ENCODE assay signal across 12 cellular contexts in the genomic region with DNA sequence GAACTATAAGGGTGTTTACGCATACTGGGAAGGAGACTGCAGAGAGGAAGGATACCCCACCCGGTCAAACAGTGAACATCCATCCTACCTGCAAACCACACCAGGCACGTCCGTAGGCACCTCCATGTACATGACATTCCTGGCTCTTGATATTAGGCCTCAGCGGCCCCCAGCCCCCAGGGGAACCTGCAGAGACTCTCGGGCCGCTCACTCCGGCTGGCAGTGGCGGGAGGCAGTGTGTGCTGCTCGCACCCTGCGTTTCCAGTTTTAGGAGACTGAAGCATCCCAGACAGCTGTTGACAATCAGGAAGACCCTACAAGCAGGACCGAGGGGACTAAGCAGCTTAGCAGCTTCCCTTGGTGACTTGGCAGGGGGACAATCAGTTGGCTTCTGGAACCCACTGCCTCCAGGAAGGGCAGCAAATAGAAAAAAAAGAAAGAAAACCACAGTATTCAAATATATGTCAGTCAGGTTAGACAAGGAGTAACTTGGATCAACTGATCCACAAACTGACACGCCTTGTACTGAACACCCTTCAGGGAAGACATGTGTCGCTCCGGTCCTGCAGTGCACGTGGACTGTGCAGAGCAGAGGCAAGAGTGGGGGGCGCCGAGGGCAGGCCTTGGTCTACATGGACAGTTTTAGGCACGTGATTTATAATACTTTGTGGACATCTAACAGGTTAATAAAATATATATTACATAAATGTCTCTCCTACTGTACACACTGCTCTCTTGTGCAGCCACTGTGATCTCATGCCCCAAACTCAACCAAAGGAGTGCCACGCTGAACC. TPM values are rescaled to one million over a fixed set of nuclear protein-coding genes. Genes with fewer than 3 reads are reported as not detected.
"Had no signal": no experiment of that assay in that cellular context is flagged by ENCODE, and none has a peak within 500 bp of the region (broad histone marks: within the 10 kb centered on the region; RNA-seq: fewer than 3 reads in every experiment).

No MANE protein-coding gene starts in this region.

- H3K27ac Mint-ChIP-seq: T-helper 1 cell treated with Interleukin-12 subunit alpha and Interleukin-12 subunit beta and Interleukin-4 antibody, amounts not matched to agents 30 μg/mL and 1 μg/mL, for 36 hours had no signal

- H3K9me3 ChIP-seq: ascending aorta, heart left ventricle, tibial nerve had no signal

- DNase-seq: activated CD4-positive, alpha-beta T cell treated with anti-CD3 and anti-CD28 coated beads, Interleukin-2, amount 50 U/mL, for 48 hours; activated CD8-positive, alpha-beta memory T cell treated with anti-CD3 and anti-CD28 coated beads, Interleukin-2, amount 10 ng/mL, durations not matched to agents 7 days and 5 days; activated gamma-delta T cell treated with Interleukin-2 at 50 U/mL for 16 hours; activated T-cell treated with anti-CD3 and anti-CD28 coated beads, Interleukin-2, amount 50 U/mL, for 24 hours; stimulated activated CD4-positive, alpha-beta T cell treated with anti-CD3 and anti-CD28 coated beads, Interleukin-15, amount 100 ng/mL, for 24 hours; stimulated activated CD4-positive, alpha-beta T cell treated with anti-CD3 and anti-CD28 coated beads, Interleukin-4, amount 100 ng/mL, for 24 hours had no signal

- H3K4me3 ChIP-seq: ascending aorta, heart left ventricle, tibial nerve had no signal

- ATAC-seq: activated CD4-positive, CD25-positive, alpha-beta regulatory T cell treated with anti-CD3 and anti-CD28 coated beads, Interleukin-2, amount 50 U/mL, for 24 hours; activated CD8-positive, alpha-beta memory T cell treated with anti-CD3 and anti-CD28 coated beads, Interleukin-2, amount 10 ng/mL, durations not matched to agents 7 days and 5 days; SK-N-SH treated with all-trans-retinoic acid at 6 μM for 48 hours had no signal

- H3K27me3 Mint-ChIP-seq: activated CD8-positive, alpha-beta memory T cell treated with anti-CD3 and anti-CD28 coated beads, Interleukin-2, amount 10 ng/mL, durations not matched to agents 7 days and 5 days; activated T-cell treated with anti-CD3 and anti-CD28 coated beads, Interleukin-2, amount 50 U/mL, for 24 hours had no signal

- H3K4me3 Mint-ChIP-seq: activated CD8-positive, alpha-beta memory T cell treated with anti-CD3 and anti-CD28 coated beads, Interleukin-2, amount 10 ng/mL, durations not matched to agents 7 days and 5 days; activated T-cell treated with anti-CD3 and anti-CD28 coated beads, Interleukin-2, amount 50 U/mL, for 24 hours; T-helper 1 cell treated with Interleukin-12 subunit alpha and Interleukin-12 subunit beta and Interleukin-4 antibody, amounts not matched to agents 30 μg/mL and 1 μg/mL, for 36 hours had no signal

- H3K9me3 Mint-ChIP-seq: activated T-cell treated with anti-CD3 and anti-CD28 coated beads, Interleukin-2, amount 50 U/mL, for 24 hours; T-helper 1 cell treated with Interleukin-12 subunit alpha and Interleukin-12 subunit beta and Interleukin-4 antibody, amounts not matched to agents 30 μg/mL and 1 μg/mL, for 36 hours had no signal

- H3K27me3 ChIP-seq: ascending aorta, heart left ventricle, tibial nerve had no signal

RNA-seq across cellular contexts. Expression of a gene that starts 29.9 kb away (rescaled TPM):
- total RNA-seq: ascending aorta had no signal
